Comparison of ENCODE assay signal across 17 cellular contexts in genomic region chr16:14505846-14506245, GRCh38.
DNase-seq lines count a peak whose midpoint lies in the region; ATAC-seq, FAIRE-seq and TF ChIP-seq lines count a peak whose summit lies in the region.
"Had no signal": no experiment of that assay in that cellular context is flagged by ENCODE, and none has a peak within 500 bp of the region (broad histone marks: within the 10 kb centered on the region; RNA-seq: fewer than 3 reads in every experiment).

No MANE protein-coding gene starts in this region.

- no peaks in the 10 kb centered on the region for H3K27me3 Mint-ChIP-seq in activated CD4-positive, alpha-beta T cell treated with anti-CD3 and anti-CD28 coated beads, Interleukin-2, amount 10 ng/mL, durations not matched to agents 24 days and 14 days
- H3K27me3 Mint-ChIP-seq in immature natural killer cell (ENCODE audit: low read depth in 3 of 3) (no peaks in the 10 kb centered on the region), T-cell (no peaks in the 10 kb centered on the region)
- H3K27me3 Mint-ChIP-seq: activated naive CD8-positive, alpha-beta T cell treated with anti-CD3 and anti-CD28 coated beads, Interleukin-2, amount 50 U/mL, for 24 hours had no signal

- H3K9ac ChIP-seq in keratinocyte (ENCODE audit: control insufficient read depth, extremely low read depth, insufficient read depth, low read length), result no peak overlapping the region

- H3K79me2 ChIP-seq in keratinocyte (ENCODE audit: control insufficient read depth, insufficient read depth, low read length), result peaks cover 9% of the 10 kb centered on the region

- peak overlapping the region; percentile 9 for H3K27ac Mint-ChIP-seq in activated CD4-positive, alpha-beta T cell treated with anti-CD3 and anti-CD28 coated beads, Interleukin-2, amount 10 ng/mL, durations not matched to agents 24 days and 14 days
- H3K27ac Mint-ChIP-seq in immature natural killer cell (no peak overlapping the region), T-cell (no peak overlapping the region)
- H3K27ac Mint-ChIP-seq: activated naive CD8-positive, alpha-beta T cell treated with anti-CD3 and anti-CD28 coated beads, Interleukin-2, amount 50 U/mL, for 24 hours had no signal

- DNase-seq in activated CD4-positive, alpha-beta T cell treated with anti-CD3 and anti-CD28 coated beads, Interleukin-2, amount 10 ng/mL, durations not matched to agents 24 days and 14 days, result no peak
- DNase-seq in activated CD4-positive, alpha-beta T cell treated with anti-CD3 and anti-CD28 coated beads, Interleukin-2, amount 50 U/mL, for 4 hours, result no peak
- peak in 1 of 4 donors; percentile 19 for DNase-seq in body of pancreas
- no peak for DNase-seq in keratinocyte (ENCODE audit: low read depth, low spot score)
- no peak for DNase-seq in thoracic aorta (ENCODE audit: low spot score)
- no peak for DNase-seq in HTR-8/SVneo (ENCODE audit: insufficient read length, low spot score)
- no peak for DNase-seq in immature natural killer cell
- DNase-seq in T-cell, result no peak
- DNase-seq: activated CD8-positive, alpha-beta memory T cell treated with anti-CD3 and anti-CD28 coated beads, Interleukin-2, amount 50 U/mL, for 48 hours; activated naive CD8-positive, alpha-beta T cell treated with anti-CD3 and anti-CD28 coated beads, Interleukin-2, amount 50 U/mL, for 24 hours; KG1; NCI-H526; SIG-M5; small intestine; upper lobe of right lung had no signal

- POLR2A ChIA-PET in T-cell (lab: Charles Lee), result no interaction called here

- H3K4me2 ChIP-seq in keratinocyte (ENCODE audit: control insufficient read depth, extremely low read depth, insufficient read depth, low read depth, low read length), result no peak overlapping the region

- dilution Hi-C loops in keratinocyte (cut with MboI; ENCODE audit: extremely low pct_ligation_motif_present, low sequenced_read_pairs), result no loop called here

- WGBS in body of pancreas, 2 donors, result 21 to 39% methylated on average over 2 of the region's 2 CpGs

- CTCF ChIA-PET in T-cell (lab: Charles Lee), result no interaction called here

- no peak overlapping the region for H2AFZ ChIP-seq in keratinocyte (ENCODE audit: control insufficient read depth, low read length)

- ATAC-seq in body of pancreas, result peak; percentile 47
- ATAC-seq in thoracic aorta (ENCODE audit: insufficient number of reproducible peaks, low FRiP score, low read depth), result no peak
- no peak for ATAC-seq in T-cell (replicated peaks in 1 of 4)
- ATAC-seq: activated naive CD8-positive, alpha-beta T cell treated with anti-CD3 and anti-CD28 coated beads, Interleukin-2, amount 50 U/mL, for 24 hours; upper lobe of right lung had no signal

- H3K36me3 ChIP-seq in body of pancreas (replicated peaks in 1 of 2; ENCODE audit: insufficient read depth in 1 of 2, low read depth in 2 of 2) (no peaks in the 10 kb centered on the region), keratinocyte (ENCODE audit: control insufficient read depth in 2 of 2, extremely low read depth in 1 of 2, insufficient read depth in 2 of 2, low read length in 2 of 2) (no peaks in the 10 kb centered on the region), thoracic aorta (no peaks in the 10 kb centered on the region)
- H3K36me3 ChIP-seq: upper lobe of right lung had no signal

- H3K9me3 ChIP-seq in body of pancreas, result no peaks in the 10 kb centered on the region
- H3K9me3 ChIP-seq in keratinocyte (ENCODE audit: control insufficient read depth, low read depth, low read length), result no peaks in the 10 kb centered on the region
- H3K9me3 ChIP-seq in thoracic aorta, result no peaks in the 10 kb centered on the region
- H3K9me3 ChIP-seq: upper lobe of right lung had no signal

- no peak overlapping the region for H3K4me3 ChIP-seq in body of pancreas
- H3K4me3 ChIP-seq in keratinocyte (ENCODE audit: control insufficient read depth in 2 of 3, extremely low read depth in 1 of 3, insufficient read depth in 2 of 3, low read depth in 1 of 3, low read length in 3 of 3), result no peak overlapping the region
- no peak overlapping the region for H3K4me3 ChIP-seq in thoracic aorta
- H3K4me3 ChIP-seq: upper lobe of right lung had no signal

- peak overlapping the region in 1 of 4 donors; percentile 14 for H3K27ac ChIP-seq in body of pancreas
- peak overlapping the region; percentile 44 for H3K27ac ChIP-seq in keratinocyte (ENCODE audit: control insufficient read depth, insufficient read depth, low read length)
- peak overlapping the region; percentile 24 to 39 for H3K27ac ChIP-seq in thoracic aorta
- H3K27ac ChIP-seq: upper lobe of right lung had no signal

- no peak overlapping the region for H3K4me3 Mint-ChIP-seq in activated CD4-positive, alpha-beta T cell treated with anti-CD3 and anti-CD28 coated beads, Interleukin-2, amount 10 ng/mL, durations not matched to agents 24 days and 14 days
- H3K4me3 Mint-ChIP-seq in immature natural killer cell, result no peak overlapping the region
- no peak overlapping the region for H3K4me3 Mint-ChIP-seq in T-cell
- H3K4me3 Mint-ChIP-seq: activated naive CD8-positive, alpha-beta T cell treated with anti-CD3 and anti-CD28 coated beads, Interleukin-2, amount 50 U/mL, for 24 hours; neural crest cell had no signal

- H4K20me1 ChIP-seq in keratinocyte (ENCODE audit: control insufficient read depth, extremely low read depth, insufficient read depth, low read length), result no peaks in the 10 kb centered on the region

- no peaks in the 10 kb centered on the region for H3K27me3 ChIP-seq in body of pancreas
- no peaks in the 10 kb centered on the region for H3K27me3 ChIP-seq in keratinocyte (ENCODE audit: control insufficient read depth, extremely low read depth, insufficient read depth, low read length)
- H3K27me3 ChIP-seq in thoracic aorta (replicated peaks; ENCODE audit: insufficient read depth), result no peaks in the 10 kb centered on the region
- H3K27me3 ChIP-seq: upper lobe of right lung had no signal

- intact Hi-C loops in activated CD4-positive, alpha-beta T cell treated with anti-CD3 and anti-CD28 coated beads, Interleukin-2, amount 10 ng/mL, durations not matched to agents 24 days and 14 days (cut with micrococcal nuclease), result no loop called here
- intact Hi-C loops in body of pancreas (cut with DNase I), result no loop called here

- H3K4me1 ChIP-seq in body of pancreas (peaks cover 27% of the 10 kb centered on the region), keratinocyte (ENCODE audit: control insufficient read depth, extremely low read depth, insufficient read depth, low read length) (peaks cover 61% of the 10 kb centered on the region), thoracic aorta (ENCODE audit: control insufficient read depth in 1 of 2, low read depth in 2 of 2) (peaks cover 12 to 37% of the 10 kb centered on the region in 2 donors)

- H3K4me1 Mint-ChIP-seq in activated CD4-positive, alpha-beta T cell treated with anti-CD3 and anti-CD28 coated beads, Interleukin-2, amount 10 ng/mL, durations not matched to agents 24 days and 14 days, result peaks cover 14% of the 10 kb centered on the region
- H3K4me1 Mint-ChIP-seq in immature natural killer cell, result peaks cover 13 to 30% of the 10 kb centered on the region in 2 donors
- peaks cover 5 to 16% (median 15%) of the 10 kb centered on the region in 3 donors for H3K4me1 Mint-ChIP-seq in T-cell

- no peaks in the 10 kb centered on the region for H3K9me1 ChIP-seq in keratinocyte (ENCODE audit: control insufficient read depth, extremely low read depth, insufficient read depth, low read length)

- TF ChIP-seq CTCF in body of pancreas (IDR thresholded peaks at IDR 0.05) (no peak), keratinocyte (optimal IDR thresholded peaks at IDR 0.05 in 1 of 3, IDR thresholded peaks at IDR 0.05 in 1 of 3, conservative IDR thresholded peaks at IDR 0.05 in 1 of 3; ENCODE audit: extremely low read depth in 1 of 3, insufficient read depth in 2 of 3, low read length in 3 of 3) (no peak), thoracic aorta (IDR thresholded peaks at IDR 0.05) (no peak)

- FAIRE-seq in keratinocyte (lab: Jason Lieb, UNC) (no peak), HTR-8/SVneo (lab: Jason Lieb, UNC) (no peak)
- FAIRE-seq: small intestine, TTC549 had no signal

- no peaks in the 10 kb centered on the region for H3K9me3 Mint-ChIP-seq in activated CD4-positive, alpha-beta T cell treated with anti-CD3 and anti-CD28 coated beads, Interleukin-2, amount 10 ng/mL, durations not matched to agents 24 days and 14 days
- H3K9me3 Mint-ChIP-seq in immature natural killer cell (no peaks in the 10 kb centered on the region), T-cell (no peaks in the 10 kb centered on the region)
- H3K9me3 Mint-ChIP-seq: activated naive CD8-positive, alpha-beta T cell treated with anti-CD3 and anti-CD28 coated beads, Interleukin-2, amount 50 U/mL, for 24 hours; neural crest cell had no signal

- H3K36me3 Mint-ChIP-seq in activated CD4-positive, alpha-beta T cell treated with anti-CD3 and anti-CD28 coated beads, Interleukin-2, amount 10 ng/mL, durations not matched to agents 24 days and 14 days (ENCODE audit: low read depth), result peaks cover 2% of the 10 kb centered on the region
- peaks cover 0 to 2% (median 0%) of the 10 kb centered on the region in 3 donors for H3K36me3 Mint-ChIP-seq in immature natural killer cell
- peaks cover 10% of the 10 kb centered on the region for H3K36me3 Mint-ChIP-seq in T-cell

- no peak for TF ChIP-seq POLR2A in body of pancreas (IDR thresholded peaks at IDR 0.05)
